ENCODE assay signal across 1 cellular context in the genomic region with DNA sequence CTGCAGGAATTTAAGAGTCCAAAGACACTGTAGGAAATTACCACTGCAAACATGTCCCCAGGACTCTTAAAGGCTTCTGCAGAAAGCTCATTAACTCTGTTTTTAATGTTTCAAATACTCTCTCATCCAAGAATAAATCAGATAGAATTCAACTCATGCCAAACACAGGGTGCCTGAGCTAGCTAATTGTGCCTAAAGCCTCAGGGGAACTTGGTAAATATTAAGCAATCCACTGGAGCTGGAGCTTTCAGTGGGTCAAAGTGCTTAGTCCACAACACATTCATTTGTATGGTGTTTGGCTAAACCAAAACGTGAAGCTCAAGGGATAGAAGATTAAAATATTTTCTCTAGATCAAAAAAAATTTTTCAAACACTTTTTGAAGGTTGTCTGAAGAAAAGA.
TF ChIP-seq lines count a peak whose summit lies in the region.

No MANE protein-coding gene starts in this region.

TF ChIP-seq in HepG2, 621 proteins besides CTCF, POLR2A, EP300 and RAD21 (continued from another document and continues in another):
- TF ChIP-seq FOXA1 (IDR thresholded peaks at IDR 0.05) (no peak), FOXA1 (CRISPR knock-in tag; IDR thresholded peaks at IDR 0.05) (peak; percentile 70), HES4 (CRISPR knock-in tag; IDR thresholded peaks at IDR 0.05; ENCODE audit: borderline replicate concordance) (no peak), SIX1 (CRISPR knock-in tag; IDR thresholded peaks at IDR 0.05; ENCODE audit: borderline replicate concordance) (peak; percentile 27; the same call in 1 of the 2 replicates), CEBPB (IDR thresholded peaks at IDR 0.05; ENCODE audit: borderline replicate concordance, low read depth, low read length) (peak; percentile 96), MYC (CRISPR knock-in tag; IDR thresholded peaks at IDR 0.05; ENCODE audit: borderline replicate concordance) (no peak), NBN (conservative IDR thresholded peaks at IDR 0.05) (no peak), SP4 (CRISPR knock-in tag; IDR thresholded peaks at IDR 0.05) (no peak), ZNF225 (CRISPR knock-in tag; IDR thresholded peaks at IDR 0.05) (no peak), TBL1XR1 (IDR thresholded peaks at IDR 0.05; ENCODE audit: borderline replicate concordance, low read length, partially characterized antibody) (no peak), CHD4 (IDR thresholded peaks at IDR 0.05; ENCODE audit: borderline replicate concordance, low read length) (no peak), PITX1 (CRISPR knock-in tag; IDR thresholded peaks at IDR 0.05) (peak; percentile 89), ZNF335 (CRISPR knock-in tag; IDR thresholded peaks at IDR 0.05) (no peak), TP53 (CRISPR knock-in tag; conservative IDR thresholded peaks at IDR 0.05) (no peak), ZNF550 (CRISPR knock-in tag; IDR thresholded peaks at IDR 0.05; ENCODE audit: borderline replicate concordance) (no peak), PRPF4 (IDR thresholded peaks at IDR 0.05; ENCODE audit: low read depth, low read length, poor library complexity, severe bottlenecking) (no peak), ZNF598 (CRISPR knock-in tag; IDR thresholded peaks at IDR 0.05; ENCODE audit: borderline replicate concordance) (no peak), MED1 (CRISPR knock-in tag; IDR thresholded peaks at IDR 0.05) (peak; percentile 82), ZNF878 (CRISPR knock-in tag; IDR thresholded peaks at IDR 0.05) (no peak), ZNF614 (CRISPR knock-in tag; IDR thresholded peaks at IDR 0.05; ENCODE audit: borderline replicate concordance) (peak; percentile 74; the same call in 1 of the 2 replicates), SOX13 (IDR thresholded peaks at IDR 0.05) (peak; percentile 39; the same call in 1 of the 2 replicates), SOX13 (CRISPR knock-in tag; conservative IDR thresholded peaks at IDR 0.05 in 1 of 2, IDR thresholded peaks at IDR 0.05 in 1 of 2) (peak in 1 of 2 experiments; percentile 81; a peak in 2 of 4 replicates), ZNF484 (CRISPR knock-in tag; IDR thresholded peaks at IDR 0.05; ENCODE audit: borderline replicate concordance, low read depth) (no peak), KDM6A (CRISPR knock-in tag; IDR thresholded peaks at IDR 0.05; ENCODE audit: low read depth) (peak; percentile 79), NR2F1 (CRISPR knock-in tag; IDR thresholded peaks at IDR 0.05) (0 out of 4 replicates have a peak, but pooled peaks of 1 of the 2 experiments have one; percentile 12), SALL1 (CRISPR knock-in tag; IDR thresholded peaks at IDR 0.05) (peak; percentile 77; the same call in 1 of the 2 replicates), HNF4A (CRISPR knock-in tag; IDR thresholded peaks at IDR 0.05) (peak; percentile 96), SOX6 (IDR thresholded peaks at IDR 0.05) (no peak), SOX6 (CRISPR knock-in tag; IDR thresholded peaks at IDR 0.05) (peak; percentile 85), ZNF101 (CRISPR knock-in tag; IDR thresholded peaks at IDR 0.05; ENCODE audit: borderline replicate concordance, low read depth) (no peak), TBX3 (IDR thresholded peaks at IDR 0.05; ENCODE audit: borderline replicate concordance) (peak; percentile 32; the same call in 1 of the 2 replicates), ZKSCAN8 (CRISPR knock-in tag; IDR thresholded peaks at IDR 0.05; ENCODE audit: borderline replicate concordance) (peak; percentile 40; the same call in 1 of the 2 replicates), ZNF644 (CRISPR knock-in tag; IDR thresholded peaks at IDR 0.05; ENCODE audit: low read depth) (peak; percentile 89), LCORL (IDR thresholded peaks at IDR 0.05) (no peak), LCORL (CRISPR knock-in tag; IDR thresholded peaks at IDR 0.05) (0 out of 2 replicates have a peak, but pooled peaks have one; percentile 22), ATM (IDR thresholded peaks at IDR 0.05; ENCODE audit: borderline replicate concordance) (no peak), GATA4 (IDR thresholded peaks at IDR 0.05; ENCODE audit: borderline replicate concordance, low read depth) (no peak), ZNF317 (CRISPR knock-in tag; IDR thresholded peaks at IDR 0.05) (0 out of 2 replicates have a peak, but pooled peaks have one; percentile 45), HNRNPL (IDR thresholded peaks at IDR 0.05; ENCODE audit: low read depth, low read length) (no peak), ZNF720 (CRISPR knock-in tag; IDR thresholded peaks at IDR 0.05) (no peak)
- TF ChIP-seq, protein P1, sequence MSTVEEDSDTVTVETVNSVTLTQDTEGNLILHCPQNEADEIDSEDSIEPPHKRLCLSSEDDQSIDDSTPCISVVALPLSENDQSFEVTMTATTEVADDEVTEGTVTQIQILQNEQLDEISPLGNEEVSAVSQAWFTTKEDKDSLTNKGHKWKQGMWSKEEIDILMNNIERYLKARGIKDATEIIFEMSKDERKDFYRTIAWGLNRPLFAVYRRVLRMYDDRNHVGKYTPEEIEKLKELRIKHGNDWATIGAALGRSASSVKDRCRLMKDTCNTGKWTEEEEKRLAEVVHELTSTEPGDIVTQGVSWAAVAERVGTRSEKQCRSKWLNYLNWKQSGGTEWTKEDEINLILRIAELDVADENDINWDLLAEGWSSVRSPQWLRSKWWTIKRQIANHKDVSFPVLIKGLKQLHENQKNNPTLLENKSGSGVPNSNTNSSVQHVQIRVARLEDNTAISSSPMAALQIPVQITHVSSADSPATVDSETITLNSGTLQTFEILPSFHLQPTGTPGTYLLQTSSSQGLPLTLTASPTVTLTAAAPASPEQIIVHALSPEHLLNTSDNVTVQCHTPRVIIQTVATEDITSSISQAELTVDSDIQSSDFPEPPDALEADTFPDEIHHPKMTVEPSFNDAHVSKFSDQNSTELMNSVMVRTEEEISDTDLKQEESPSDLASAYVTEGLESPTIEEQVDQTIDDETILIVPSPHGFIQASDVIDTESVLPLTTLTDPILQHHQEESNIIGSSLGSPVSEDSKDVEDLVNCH (CRISPR knock-in tag; IDR thresholded peaks at IDR 0.05) = no peak
- TF ChIP-seq, protein P2, sequence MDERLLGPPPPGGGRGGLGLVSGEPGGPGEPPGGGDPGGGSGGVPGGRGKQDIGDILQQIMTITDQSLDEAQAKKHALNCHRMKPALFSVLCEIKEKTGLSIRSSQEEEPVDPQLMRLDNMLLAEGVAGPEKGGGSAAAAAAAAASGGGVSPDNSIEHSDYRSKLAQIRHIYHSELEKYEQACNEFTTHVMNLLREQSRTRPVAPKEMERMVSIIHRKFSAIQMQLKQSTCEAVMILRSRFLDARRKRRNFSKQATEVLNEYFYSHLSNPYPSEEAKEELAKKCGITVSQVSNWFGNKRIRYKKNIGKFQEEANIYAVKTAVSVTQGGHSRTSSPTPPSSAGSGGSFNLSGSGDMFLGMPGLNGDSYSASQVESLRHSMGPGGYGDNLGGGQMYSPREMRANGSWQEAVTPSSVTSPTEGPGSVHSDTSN (CRISPR knock-in tag; IDR thresholded peaks at IDR 0.05) = no peak
- TF ChIP-seq, protein P3, sequence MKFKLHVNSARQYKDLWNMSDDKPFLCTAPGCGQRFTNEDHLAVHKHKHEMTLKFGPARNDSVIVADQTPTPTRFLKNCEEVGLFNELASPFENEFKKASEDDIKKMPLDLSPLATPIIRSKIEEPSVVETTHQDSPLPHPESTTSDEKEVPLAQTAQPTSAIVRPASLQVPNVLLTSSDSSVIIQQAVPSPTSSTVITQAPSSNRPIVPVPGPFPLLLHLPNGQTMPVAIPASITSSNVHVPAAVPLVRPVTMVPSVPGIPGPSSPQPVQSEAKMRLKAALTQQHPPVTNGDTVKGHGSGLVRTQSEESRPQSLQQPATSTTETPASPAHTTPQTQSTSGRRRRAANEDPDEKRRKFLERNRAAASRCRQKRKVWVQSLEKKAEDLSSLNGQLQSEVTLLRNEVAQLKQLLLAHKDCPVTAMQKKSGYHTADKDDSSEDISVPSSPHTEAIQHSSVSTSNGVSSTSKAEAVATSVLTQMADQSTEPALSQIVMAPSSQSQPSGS (CRISPR knock-in tag; IDR thresholded peaks at IDR 0.05) = peak; percentile 57; the same call in 1 of the 2 replicates
- TF ChIP-seq, protein P4, sequence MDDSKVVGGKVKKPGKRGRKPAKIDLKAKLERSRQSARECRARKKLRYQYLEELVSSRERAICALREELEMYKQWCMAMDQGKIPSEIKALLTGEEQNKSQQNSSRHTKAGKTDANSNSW (CRISPR knock-in tag; IDR thresholded peaks at IDR 0.05; ENCODE audit: borderline replicate concordance) = no peak
- TF ChIP-seq, protein P5, sequence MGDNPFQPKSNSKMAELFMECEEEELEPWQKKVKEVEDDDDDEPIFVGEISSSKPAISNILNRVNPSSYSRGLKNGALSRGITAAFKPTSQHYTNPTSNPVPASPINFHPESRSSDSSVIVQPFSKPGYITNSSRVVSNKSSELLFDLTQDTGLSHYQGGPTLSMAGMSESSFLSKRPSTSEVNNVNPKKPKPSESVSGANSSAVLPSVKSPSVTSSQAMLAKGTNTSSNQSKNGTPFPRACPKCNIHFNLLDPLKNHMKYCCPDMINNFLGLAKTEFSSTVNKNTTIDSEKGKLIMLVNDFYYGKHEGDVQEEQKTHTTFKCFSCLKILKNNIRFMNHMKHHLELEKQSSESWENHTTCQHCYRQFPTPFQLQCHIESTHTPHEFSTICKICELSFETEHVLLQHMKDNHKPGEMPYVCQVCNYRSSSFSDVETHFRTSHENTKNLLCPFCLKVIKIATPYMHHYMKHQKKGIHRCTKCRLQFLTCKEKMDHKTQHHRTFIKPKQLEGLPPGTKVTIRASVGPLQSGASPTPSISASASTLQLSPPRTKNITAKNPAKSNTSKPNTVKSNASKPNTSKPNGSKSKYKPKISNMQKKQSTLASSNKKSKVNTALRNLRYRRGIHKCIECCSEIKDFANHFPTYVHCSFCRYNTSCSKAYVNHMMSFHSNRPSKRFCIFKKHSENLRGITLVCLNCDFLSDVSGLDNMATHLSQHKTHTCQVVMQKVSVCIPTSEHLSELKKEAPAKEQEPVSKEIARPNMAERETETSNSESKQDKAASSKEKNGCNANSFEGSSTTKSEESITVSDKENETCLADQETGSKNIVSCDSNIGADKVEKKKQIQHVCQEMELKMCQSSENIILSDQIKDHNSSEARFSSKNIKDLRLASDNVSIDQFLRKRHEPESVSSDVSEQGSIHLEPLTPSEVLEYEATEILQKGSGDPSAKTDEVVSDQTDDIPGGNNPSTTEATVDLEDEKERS (CRISPR knock-in tag; IDR thresholded peaks at IDR 0.05) = peak; percentile 49; the same call in 1 of the 2 replicates
- TF ChIP-seq, protein P6, sequence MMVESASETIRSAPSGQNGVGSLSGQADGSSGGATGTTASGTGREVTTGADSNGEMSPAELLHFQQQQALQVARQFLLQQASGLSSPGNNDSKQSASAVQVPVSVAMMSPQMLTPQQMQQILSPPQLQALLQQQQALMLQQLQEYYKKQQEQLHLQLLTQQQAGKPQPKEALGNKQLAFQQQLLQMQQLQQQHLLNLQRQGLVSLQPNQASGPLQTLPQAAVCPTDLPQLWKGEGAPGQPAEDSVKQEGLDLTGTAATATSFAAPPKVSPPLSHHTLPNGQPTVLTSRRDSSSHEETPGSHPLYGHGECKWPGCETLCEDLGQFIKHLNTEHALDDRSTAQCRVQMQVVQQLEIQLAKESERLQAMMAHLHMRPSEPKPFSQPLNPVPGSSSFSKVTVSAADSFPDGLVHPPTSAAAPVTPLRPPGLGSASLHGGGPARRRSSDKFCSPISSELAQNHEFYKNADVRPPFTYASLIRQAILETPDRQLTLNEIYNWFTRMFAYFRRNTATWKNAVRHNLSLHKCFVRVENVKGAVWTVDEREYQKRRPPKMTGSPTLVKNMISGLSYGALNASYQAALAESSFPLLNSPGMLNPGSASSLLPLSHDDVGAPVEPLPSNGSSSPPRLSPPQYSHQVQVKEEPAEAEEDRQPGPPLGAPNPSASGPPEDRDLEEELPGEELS (CRISPR knock-in tag; IDR thresholded peaks at IDR 0.05) = peak; percentile 84
- TF ChIP-seq, protein P7, sequence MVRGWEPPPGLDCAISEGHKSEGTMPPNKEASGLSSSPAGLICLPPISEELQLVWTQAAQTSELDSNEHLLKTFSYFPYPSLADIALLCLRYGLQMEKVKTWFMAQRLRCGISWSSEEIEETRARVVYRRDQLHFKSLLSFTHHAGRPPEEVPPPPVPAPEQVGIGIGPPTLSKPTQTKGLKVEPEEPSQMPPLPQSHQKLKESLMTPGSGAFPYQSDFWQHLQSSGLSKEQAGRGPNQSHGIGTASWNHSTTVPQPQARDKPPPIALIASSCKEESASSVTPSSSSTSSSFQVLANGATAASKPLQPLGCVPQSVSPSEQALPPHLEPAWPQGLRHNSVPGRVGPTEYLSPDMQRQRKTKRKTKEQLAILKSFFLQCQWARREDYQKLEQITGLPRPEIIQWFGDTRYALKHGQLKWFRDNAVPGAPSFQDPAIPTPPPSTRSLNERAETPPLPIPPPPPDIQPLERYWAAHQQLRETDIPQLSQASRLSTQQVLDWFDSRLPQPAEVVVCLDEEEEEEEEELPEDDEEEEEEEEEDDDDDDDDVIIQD (CRISPR knock-in tag; IDR thresholded peaks at IDR 0.05; ENCODE audit: low read depth) = peak; percentile 85
- TF ChIP-seq, protein P8, sequence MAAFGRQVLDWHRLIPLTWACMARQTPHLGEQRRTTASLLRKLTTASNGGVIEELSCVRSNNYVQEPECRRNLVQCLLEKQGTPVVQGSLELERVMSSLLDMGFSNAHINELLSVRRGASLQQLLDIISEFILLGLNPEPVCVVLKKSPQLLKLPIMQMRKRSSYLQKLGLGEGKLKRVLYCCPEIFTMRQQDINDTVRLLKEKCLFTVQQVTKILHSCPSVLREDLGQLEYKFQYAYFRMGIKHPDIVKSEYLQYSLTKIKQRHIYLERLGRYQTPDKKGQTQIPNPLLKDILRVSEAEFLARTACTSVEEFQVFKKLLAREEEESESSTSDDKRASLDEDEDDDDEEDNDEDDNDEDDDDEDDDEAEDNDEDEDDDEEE (CRISPR knock-in tag; IDR thresholded peaks at IDR 0.05) = no peak
- TF ChIP-seq, protein P9, sequence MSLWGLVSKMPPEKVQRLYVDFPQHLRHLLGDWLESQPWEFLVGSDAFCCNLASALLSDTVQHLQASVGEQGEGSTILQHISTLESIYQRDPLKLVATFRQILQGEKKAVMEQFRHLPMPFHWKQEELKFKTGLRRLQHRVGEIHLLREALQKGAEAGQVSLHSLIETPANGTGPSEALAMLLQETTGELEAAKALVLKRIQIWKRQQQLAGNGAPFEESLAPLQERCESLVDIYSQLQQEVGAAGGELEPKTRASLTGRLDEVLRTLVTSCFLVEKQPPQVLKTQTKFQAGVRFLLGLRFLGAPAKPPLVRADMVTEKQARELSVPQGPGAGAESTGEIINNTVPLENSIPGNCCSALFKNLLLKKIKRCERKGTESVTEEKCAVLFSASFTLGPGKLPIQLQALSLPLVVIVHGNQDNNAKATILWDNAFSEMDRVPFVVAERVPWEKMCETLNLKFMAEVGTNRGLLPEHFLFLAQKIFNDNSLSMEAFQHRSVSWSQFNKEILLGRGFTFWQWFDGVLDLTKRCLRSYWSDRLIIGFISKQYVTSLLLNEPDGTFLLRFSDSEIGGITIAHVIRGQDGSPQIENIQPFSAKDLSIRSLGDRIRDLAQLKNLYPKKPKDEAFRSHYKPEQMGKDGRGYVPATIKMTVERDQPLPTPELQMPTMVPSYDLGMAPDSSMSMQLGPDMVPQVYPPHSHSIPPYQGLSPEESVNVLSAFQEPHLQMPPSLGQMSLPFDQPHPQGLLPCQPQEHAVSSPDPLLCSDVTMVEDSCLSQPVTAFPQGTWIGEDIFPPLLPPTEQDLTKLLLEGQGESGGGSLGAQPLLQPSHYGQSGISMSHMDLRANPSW (CRISPR knock-in tag; IDR thresholded peaks at IDR 0.05; ENCODE audit: borderline replicate concordance) = 0 out of 2 replicates have a peak, but pooled peaks have one; percentile 30
